Comparison of ENCODE assay signal across 1 cellular context in the genomic region with DNA sequence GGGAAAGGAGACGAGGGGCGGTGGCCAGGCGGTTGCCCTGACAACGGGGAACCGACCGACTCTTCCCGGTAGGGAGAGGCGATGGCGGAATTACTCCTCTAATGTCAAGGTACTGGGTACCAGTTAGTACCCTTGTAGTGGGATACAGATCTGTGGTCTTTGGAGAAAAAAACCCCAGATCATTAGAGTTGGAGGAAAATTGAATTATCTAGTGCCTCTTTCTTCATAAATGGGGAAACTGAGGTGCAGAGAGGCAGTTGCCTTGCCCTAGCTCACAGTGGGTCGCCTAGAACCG.
TF ChIP-seq lines count a peak whose summit lies in the region.

No MANE protein-coding gene starts in this region.

TF ChIP-seq in GM23338, 12 proteins besides CTCF, POLR2A, EP300 and RAD21 (continued from another document):
- TF ChIP-seq, protein P1, sequence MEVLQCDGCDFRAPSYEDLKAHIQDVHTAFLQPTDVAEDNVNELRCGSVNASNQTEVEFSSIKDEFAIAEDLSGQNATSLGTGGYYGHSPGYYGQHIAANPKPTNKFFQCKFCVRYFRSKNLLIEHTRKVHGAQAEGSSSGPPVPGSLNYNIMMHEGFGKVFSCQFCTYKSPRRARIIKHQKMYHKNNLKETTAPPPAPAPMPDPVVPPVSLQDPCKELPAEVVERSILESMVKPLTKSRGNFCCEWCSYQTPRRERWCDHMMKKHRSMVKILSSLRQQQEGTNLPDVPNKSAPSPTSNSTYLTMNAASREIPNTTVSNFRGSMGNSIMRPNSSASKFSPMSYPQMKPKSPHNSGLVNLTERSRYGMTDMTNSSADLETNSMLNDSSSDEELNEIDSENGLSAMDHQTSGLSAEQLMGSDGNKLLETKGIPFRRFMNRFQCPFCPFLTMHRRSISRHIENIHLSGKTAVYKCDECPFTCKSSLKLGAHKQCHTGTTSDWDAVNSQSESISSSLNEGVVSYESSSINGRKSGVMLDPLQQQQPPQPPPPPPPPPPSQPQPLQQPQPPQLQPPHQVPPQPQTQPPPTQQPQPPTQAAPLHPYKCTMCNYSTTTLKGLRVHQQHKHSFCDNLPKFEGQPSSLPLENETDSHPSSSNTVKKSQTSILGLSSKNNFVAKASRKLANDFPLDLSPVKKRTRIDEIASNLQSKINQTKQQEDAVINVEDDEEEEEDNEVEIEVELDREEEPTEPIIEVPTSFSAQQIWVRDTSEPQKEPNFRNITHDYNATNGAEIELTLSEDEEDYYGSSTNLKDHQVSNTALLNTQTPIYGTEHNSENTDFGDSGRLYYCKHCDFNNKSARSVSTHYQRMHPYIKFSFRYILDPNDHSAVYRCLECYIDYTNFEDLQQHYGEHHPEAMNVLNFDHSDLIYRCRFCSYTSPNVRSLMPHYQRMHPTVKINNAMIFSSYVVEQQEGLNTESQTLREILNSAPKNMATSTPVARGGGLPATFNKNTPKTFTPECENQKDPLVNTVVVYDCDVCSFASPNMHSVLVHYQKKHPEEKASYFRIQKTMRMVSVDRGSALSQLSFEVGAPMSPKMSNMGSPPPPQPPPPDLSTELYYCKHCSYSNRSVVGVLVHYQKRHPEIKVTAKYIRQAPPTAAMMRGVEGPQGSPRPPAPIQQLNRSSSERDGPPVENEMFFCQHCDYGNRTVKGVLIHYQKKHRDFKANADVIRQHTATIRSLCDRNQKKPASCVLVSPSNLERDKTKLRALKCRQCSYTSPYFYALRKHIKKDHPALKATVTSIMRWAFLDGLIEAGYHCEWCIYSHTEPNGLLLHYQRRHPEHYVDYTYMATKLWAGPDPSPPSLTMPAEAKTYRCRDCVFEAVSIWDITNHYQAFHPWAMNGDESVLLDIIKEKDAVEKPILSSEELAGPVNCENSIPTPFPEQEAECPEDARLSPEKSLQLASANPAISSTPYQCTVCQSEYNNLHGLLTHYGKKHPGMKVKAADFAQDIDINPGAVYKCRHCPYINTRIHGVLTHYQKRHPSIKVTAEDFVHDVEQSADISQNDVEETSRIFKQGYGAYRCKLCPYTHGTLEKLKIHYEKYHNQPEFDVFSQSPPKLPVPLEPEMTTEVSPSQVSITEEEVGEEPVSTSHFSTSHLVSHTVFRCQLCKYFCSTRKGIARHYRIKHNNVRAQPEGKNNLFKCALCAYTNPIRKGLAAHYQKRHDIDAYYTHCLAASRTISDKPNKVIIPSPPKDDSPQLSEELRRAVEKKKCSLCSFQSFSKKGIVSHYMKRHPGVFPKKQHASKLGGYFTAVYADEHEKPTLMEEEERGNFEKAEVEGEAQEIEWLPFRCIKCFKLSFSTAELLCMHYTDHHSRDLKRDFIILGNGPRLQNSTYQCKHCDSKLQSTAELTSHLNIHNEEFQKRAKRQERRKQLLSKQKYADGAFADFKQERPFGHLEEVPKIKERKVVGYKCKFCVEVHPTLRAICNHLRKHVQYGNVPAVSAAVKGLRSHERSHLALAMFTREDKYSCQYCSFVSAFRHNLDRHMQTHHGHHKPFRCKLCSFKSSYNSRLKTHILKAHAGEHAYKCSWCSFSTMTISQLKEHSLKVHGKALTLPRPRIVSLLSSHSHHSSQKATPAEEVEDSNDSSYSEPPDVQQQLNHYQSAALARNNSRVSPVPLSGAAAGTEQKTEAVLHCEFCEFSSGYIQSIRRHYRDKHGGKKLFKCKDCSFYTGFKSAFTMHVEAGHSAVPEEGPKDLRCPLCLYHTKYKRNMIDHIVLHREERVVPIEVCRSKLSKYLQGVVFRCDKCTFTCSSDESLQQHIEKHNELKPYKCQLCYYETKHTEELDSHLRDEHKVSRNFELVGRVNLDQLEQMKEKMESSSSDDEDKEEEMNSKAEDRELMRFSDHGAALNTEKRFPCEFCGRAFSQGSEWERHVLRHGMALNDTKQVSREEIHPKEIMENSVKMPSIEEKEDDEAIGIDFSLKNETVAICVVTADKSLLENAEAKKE (CRISPR knock-in tag; IDR thresholded peaks at IDR 0.05) = no peak
- TF ChIP-seq EZH2phosphoT487 (IDR thresholded peaks at IDR 0.05; ENCODE audit: unreplicated experiment) = no peak
- no peak for TF ChIP-seq ZNF331 (CRISPR knock-in tag; IDR thresholded peaks at IDR 0.05; ENCODE audit: low read depth)
- TF ChIP-seq CREB1 (CRISPR knock-in tag; IDR thresholded peaks at IDR 0.05; ENCODE audit: low read depth) = no peak
